ENCODE assay signal across 12 cellular contexts in genomic region chr12:31922341-31923062, GRCh38. TPM values are rescaled to one million over a fixed set of nuclear protein-coding genes. Genes with fewer than 3 reads are reported as not detected.
A peak's percentile ranks its signal among the peaks of the same experiment; 100 is the strongest.
DNase-seq lines count a peak whose midpoint lies in the region; ATAC-seq and TF ChIP-seq lines count a peak whose summit lies in the region.
"Had no signal": no experiment of that assay in that cellular context is flagged by ENCODE, and none has a peak within 500 bp of the region (broad histone marks: within the 10 kb centered on the region; RNA-seq: fewer than 3 reads in every experiment).

No MANE protein-coding gene starts in this region.

- peak overlapping the region; percentile 27 for H3K4me3 Mint-ChIP-seq in natural killer cell treated with Interleukin-12 subunit alpha and Interleukin-12 subunit beta and Interleukin-15 and Interleukin-18, amount 100 ng/mL, for 72 hours
- H3K4me3 Mint-ChIP-seq in natural killer cell: no peak overlapping the region
- H3K4me3 Mint-ChIP-seq in neural progenitor cell: no peak overlapping the region
- H3K4me3 Mint-ChIP-seq: stimulated activated naive CD8-positive, alpha-beta T cell treated with anti-CD3 and anti-CD28 coated beads, Interleukin-15, Interleukin-2, amounts not matched to agents 100 ng/mL and 50 ng/mL, for 24 hours had no signal

- peak overlapping the region; percentile 22 for H3K27ac ChIP-seq in RWPE2 (ENCODE audit: poor library complexity, severe bottlenecking)
- peak overlapping the region; percentile 21 for H3K27ac ChIP-seq in epithelial cell of prostate
- no peak overlapping the region for H3K27ac ChIP-seq in neural progenitor cell
- H3K27ac ChIP-seq: KMS-11 had no signal

- H3K4me1 ChIP-seq in RWPE2 (ENCODE audit: insufficient read depth, poor library complexity, severe bottlenecking) (no peaks in the 10 kb centered on the region), neural progenitor cell (peaks cover 4% of the 10 kb centered on the region)

- TF ChIP-seq CTCF in natural killer cell (IDR thresholded peaks at IDR 0.05): no peak
- TF ChIP-seq CTCF in RWPE2 (IDR thresholded peaks at IDR 0.05; ENCODE audit: poor library complexity, severe bottlenecking): no peak
- TF ChIP-seq CTCF in neural progenitor cell (IDR thresholded peaks at IDR 0.05): no peak

- H3K36me3 ChIP-seq in RWPE2 (ENCODE audit: low read depth): no peaks in the 10 kb centered on the region
- H3K36me3 ChIP-seq in neural progenitor cell: no peaks in the 10 kb centered on the region

- H3F3A ChIP-seq in neural progenitor cell (ENCODE audit: low read depth): peaks cover 3% of the 10 kb centered on the region

- H3K79me2 ChIP-seq in neural progenitor cell (ENCODE audit: low read depth): no peaks in the 10 kb centered on the region

- intact Hi-C loops in natural killer cell (cut with micrococcal nuclease): no loop called here

- H3K9me3 Mint-ChIP-seq in natural killer cell treated with Interleukin-12 subunit alpha and Interleukin-12 subunit beta and Interleukin-15 and Interleukin-18, amount 100 ng/mL, for 72 hours: peaks cover 9% of the 10 kb centered on the region
- H3K9me3 Mint-ChIP-seq in natural killer cell (peaks cover 6 to 7% of the 10 kb centered on the region in 2 donors), neural progenitor cell (peaks cover 25% of the 10 kb centered on the region)

- peak overlapping the region; percentile 51 to 71 for H3K27ac Mint-ChIP-seq in natural killer cell treated with Interleukin-12 subunit alpha and Interleukin-12 subunit beta and Interleukin-15 and Interleukin-18, amount 100 ng/mL, for 72 hours
- peak overlapping the region in 1 of 2 donors; percentile 50 for H3K27ac Mint-ChIP-seq in natural killer cell
- no peak overlapping the region for H3K27ac Mint-ChIP-seq in neural progenitor cell

- H4K20me1 ChIP-seq in neural progenitor cell (ENCODE audit: low read depth): no peaks in the 10 kb centered on the region

- no peak overlapping the region for H3K9ac ChIP-seq in neural progenitor cell
- H3K9ac ChIP-seq: KMS-11 had no signal

- peaks cover 26% of the 10 kb centered on the region for H3K36me3 Mint-ChIP-seq in natural killer cell treated with Interleukin-12 subunit alpha and Interleukin-12 subunit beta and Interleukin-15 and Interleukin-18, amount 100 ng/mL, for 72 hours
- H3K36me3 Mint-ChIP-seq in natural killer cell (peaks cover 20% of the 10 kb centered on the region), neural progenitor cell (peaks cover 5% of the 10 kb centered on the region)

- peaks cover 6 to 11% of the 10 kb centered on the region in 2 donors for H3K4me1 Mint-ChIP-seq in natural killer cell treated with Interleukin-12 subunit alpha and Interleukin-12 subunit beta and Interleukin-15 and Interleukin-18, amount 100 ng/mL, for 72 hours (ENCODE audit: low read depth in 2 of 2)
- peaks cover 0 to 5% of the 10 kb centered on the region in 2 donors for H3K4me1 Mint-ChIP-seq in natural killer cell
- no peaks in the 10 kb centered on the region for H3K4me1 Mint-ChIP-seq in neural progenitor cell

- H3K9me3 ChIP-seq in RWPE2 (ENCODE audit: severe bottlenecking) (peaks cover 5% of the 10 kb centered on the region), neural progenitor cell (ENCODE audit: low read depth) (no peaks in the 10 kb centered on the region)

- no peak overlapping the region for H2AFZ ChIP-seq in neural progenitor cell (replicated peaks)

- no peak overlapping the region for H3K4me2 ChIP-seq in neural progenitor cell
- H3K4me2 ChIP-seq: KMS-11 had no signal

- peak; percentile 79 to 94 for ATAC-seq in natural killer cell treated with Interleukin-12 subunit alpha and Interleukin-12 subunit beta and Interleukin-15 and Interleukin-18, amount 100 ng/mL, for 72 hours
- ATAC-seq in natural killer cell (no peak), RWPE2 (ENCODE audit: low read depth) (peak; percentile 27), HG03442 (IDR thresholded peaks at IDR 0.05; ENCODE audit: unreplicated experiment) (no peak)

- H3K27me3 Mint-ChIP-seq in natural killer cell treated with Interleukin-12 subunit alpha and Interleukin-12 subunit beta and Interleukin-15 and Interleukin-18, amount 100 ng/mL, for 72 hours: no peaks in the 10 kb centered on the region
- H3K27me3 Mint-ChIP-seq in natural killer cell (ENCODE audit: low read depth in 2 of 2) (no peaks in the 10 kb centered on the region), neural progenitor cell (ENCODE audit: insufficient read depth, low read depth) (no peaks in the 10 kb centered on the region)
- H3K27me3 Mint-ChIP-seq: stimulated activated naive CD8-positive, alpha-beta T cell treated with anti-CD3 and anti-CD28 coated beads, Interleukin-15, Interleukin-2, amounts not matched to agents 100 ng/mL and 50 ng/mL, for 24 hours had no signal

- DNase-seq in natural killer cell treated with Interleukin-12 subunit alpha and Interleukin-12 subunit beta and Interleukin-15 and Interleukin-18, amount 100 ng/mL, for 72 hours (ENCODE audit: low spot score): no peak
- DNase-seq in natural killer cell (no peak), RWPE2 (ENCODE audit: low spot score) (no peak), epithelial cell of prostate (ENCODE audit: low read depth, low spot score) (peak; percentile 50), middle frontal gyrus (ENCODE audit: extremely low spot score, low spot score) (no peak), NCI-H1694 treated with DMSO at 0.1 percent for 48 hours (lab: John Stamatoyannopoulos, UW) (no peak), neural progenitor cell (ENCODE audit: low spot score) (no peak)
- DNase-seq: caudate nucleus, NCI-H524 had no signal

- H3K27me3 ChIP-seq in RWPE2 (ENCODE audit: insufficient read depth, poor library complexity, severe bottlenecking) (no peaks in the 10 kb centered on the region), neural progenitor cell (no peaks in the 10 kb centered on the region)

- no peak overlapping the region for H3K4me3 ChIP-seq in RWPE2 (ENCODE audit: severe bottlenecking)
- no peak overlapping the region for H3K4me3 ChIP-seq in neural progenitor cell

RNA-seq across cellular contexts. Expression of gene RESF1, which starts 36.7 kb away (rescaled TPM):
- total RNA-seq in natural killer cell treated with Interleukin-12 subunit alpha and Interleukin-12 subunit beta and Interleukin-15 and Interleukin-18, amount 100 ng/mL, for 72 hours: 100 to 1,000 TPM in 1 of 2 donors, 10 to 100 TPM in 1; 71.7 to 107 TPM
- total RNA-seq in natural killer cell (100 to 1,000 TPM; 144 to 209 (median 184) TPM), neural progenitor cell (ENCODE audit: low replicate concordance) (88.1 and 113 TPM in 2 replicates)

Comparison
In these comparisons a context has a peak if more than half of its experiments do, and no peak if none do; other contexts are left out.
1. ATAC-seq: peak in natural killer cell treated with Interleukin-12 subunit alpha and Interleukin-12 subunit beta and Interleukin-15 and Interleukin-18, amount 100 ng/mL, for 72 hours (2 of 2) and RWPE2 (single experiment); none in natural killer cell (0 of 3) and HG03442 (single experiment).